In genomic region chr17:40520991-40521453, GRCh38 we compare ENCODE assay signal across 14 cellular contexts. TPM values are rescaled to one million over a fixed set of nuclear protein-coding genes. Genes with fewer than 3 reads are reported as not detected.
DNase-seq lines count a peak whose midpoint lies in the region; ATAC-seq, FAIRE-seq and TF ChIP-seq lines count a peak whose summit lies in the region.
"Had no signal": no experiment of that assay in that cellular context is flagged by ENCODE, and none has a peak within 500 bp of the region (broad histone marks: within the 10 kb centered on the region; RNA-seq: fewer than 3 reads in every experiment).

No MANE protein-coding gene starts in this region.

- CTCF ChIA-PET in PC-9 (lab: Charles Lee) (interaction anchor here (0.6 kb wide), 1 partner anchor 45 kb away, joined by 3 read pairs; no protein-coding TSS in a partner anchor), endothelial cell of umbilical vein (lab: Charles Lee) (interaction anchor here (1.0 to 3.0 kb wide), 2 partner anchors 12 to 45 kb away, joined by 7 to 15 read pairs; no protein-coding TSS in a partner anchor)

- no peak for TF ChIP-seq POLR2A in endothelial cell of umbilical vein (IDR thresholded peaks at IDR 0.05; ENCODE audit: low read depth, low read length)

- H3K4me3 ChIP-seq in DND-41 (ENCODE audit: low read depth in 1 of 2, low read length in 2 of 2) (no peak overlapping the region), PC-9 (no peak overlapping the region), endothelial cell of umbilical vein (replicated peaks in 1 of 3; ENCODE audit: insufficient read depth in 1 of 3, low read depth in 1 of 3, low read length in 3 of 3) (no peak overlapping the region), skeletal muscle satellite cell (ENCODE audit: low read length) (peak overlapping the region; percentile 36)
- H3K4me3 ChIP-seq: cardiac muscle cell had no signal

- H3K4me2 ChIP-seq in DND-41 (ENCODE audit: insufficient read depth, low read length) (no peak overlapping the region), PC-9 (peak overlapping the region; percentile 50), endothelial cell of umbilical vein (ENCODE audit: insufficient read depth, low read length) (no peak overlapping the region), skeletal muscle satellite cell (ENCODE audit: low read length) (peak overlapping the region; percentile 47)

- no peak overlapping the region for H2AFZ ChIP-seq in DND-41 (ENCODE audit: low read depth, low read length)
- H2AFZ ChIP-seq in PC-9 = no peak overlapping the region
- H2AFZ ChIP-seq in endothelial cell of umbilical vein (ENCODE audit: low read depth, low read length) = peak overlapping the region; percentile 9

- dilution Hi-C loops in endothelial cell of umbilical vein (cut with MboI; ENCODE audit: extremely low pct_ligation_motif_present, low sequenced_read_pairs) = no loop called here

- no peak for ATAC-seq in DND-41 (ENCODE audit: insufficient read depth, low read depth)
- ATAC-seq in GM21390 (IDR thresholded peaks at IDR 0.05; ENCODE audit: unreplicated experiment) = no peak
- ATAC-seq in HG02623 (IDR thresholded peaks at IDR 0.05; ENCODE audit: unreplicated experiment) = no peak
- ATAC-seq: CD8-positive, alpha-beta T cell had no signal

- H3F3A ChIP-seq in PC-9 (ENCODE audit: insufficient read depth, low read depth) = peaks cover 69% of the 10 kb centered on the region

- H3K27me3 ChIP-seq in DND-41 (ENCODE audit: insufficient read depth, low read length, poor library complexity) = no peaks in the 10 kb centered on the region
- H3K27me3 ChIP-seq in PC-9 (ENCODE audit: insufficient read depth, low read depth) = no peaks in the 10 kb centered on the region
- peaks cover 16 to 28% of the 10 kb centered on the region in 2 experiments for H3K27me3 ChIP-seq in endothelial cell of umbilical vein (ENCODE audit: control insufficient read depth in 2 of 2, insufficient read depth in 2 of 2, low read length in 2 of 2)
- H3K27me3 ChIP-seq in skeletal muscle satellite cell (ENCODE audit: control insufficient read depth, insufficient read depth, low read length) = no peaks in the 10 kb centered on the region
- H3K27me3 ChIP-seq: cardiac muscle cell had no signal

- TF ChIP-seq CTCF in DND-41 (IDR thresholded peaks at IDR 0.05; ENCODE audit: borderline replicate concordance, extremely low read depth, low read length, poor library complexity, severe bottlenecking) = no peak
- no peak for TF ChIP-seq CTCF in PC-9 (conservative IDR thresholded peaks at IDR 0.05)
- no peak for TF ChIP-seq CTCF in endothelial cell of umbilical vein (IDR thresholded peaks at IDR 0.05; ENCODE audit: extremely low read depth in 1 of 2, insufficient read depth in 1 of 2, low read depth in 1 of 2, low read length in 2 of 2)

- H3K36me3 ChIP-seq in DND-41 (ENCODE audit: insufficient read depth, low read length) (no peaks in the 10 kb centered on the region), PC-9 (ENCODE audit: low read depth) (no peaks in the 10 kb centered on the region), endothelial cell of umbilical vein (ENCODE audit: control insufficient read depth in 2 of 2, extremely low read depth in 1 of 2, insufficient read depth in 2 of 2, low read length in 2 of 2) (no peaks in the 10 kb centered on the region), skeletal muscle satellite cell (ENCODE audit: insufficient read depth, low read length) (no peaks in the 10 kb centered on the region)
- H3K36me3 ChIP-seq: cardiac muscle cell had no signal

- no peaks in the 10 kb centered on the region for H3K9me1 ChIP-seq in endothelial cell of umbilical vein (replicated peaks; ENCODE audit: control insufficient read depth, extremely low read depth, insufficient read depth, low read length)

- peaks cover 58% of the 10 kb centered on the region for H3K4me1 ChIP-seq in DND-41 (ENCODE audit: insufficient read depth, low read length)
- H3K4me1 ChIP-seq in PC-9 (replicated peaks; ENCODE audit: insufficient read depth) = peaks cover 76% of the 10 kb centered on the region
- peaks cover 7% of the 10 kb centered on the region for H3K4me1 ChIP-seq in endothelial cell of umbilical vein (ENCODE audit: control insufficient read depth, extremely low read depth, insufficient read depth, low read length)
- peaks cover 64% of the 10 kb centered on the region for H3K4me1 ChIP-seq in skeletal muscle satellite cell (ENCODE audit: control insufficient read depth, insufficient read depth, low read length)

- no peaks in the 10 kb centered on the region for H3K9me2 ChIP-seq in PC-9 (ENCODE audit: insufficient read depth)

- intact Hi-C loops in PC-9 (cut with micrococcal nuclease; ENCODE audit: unreplicated experiment) (loop anchor here (1.0 kb wide), 1 partner anchor 35 kb away; no protein-coding TSS in a partner anchor), endothelial cell of umbilical vein (cut with micrococcal nuclease) (no loop called here)

- no peaks in the 10 kb centered on the region for H4K20me1 ChIP-seq in DND-41 (ENCODE audit: insufficient read depth, low read length)
- H4K20me1 ChIP-seq in PC-9 (ENCODE audit: insufficient read depth) = no peaks in the 10 kb centered on the region
- H4K20me1 ChIP-seq in endothelial cell of umbilical vein (replicated peaks; ENCODE audit: control insufficient read depth, extremely low read depth, insufficient read depth, low read length) = no peaks in the 10 kb centered on the region

- BruUV-seq in PC-9 (replicated peaks; lab: Mats Ljungman, UMichigan) (TSS peak; percentile 51), endothelial cell of umbilical vein (replicated peaks; lab: Mats Ljungman, UMichigan) (no TSS peak)

- DNase-seq in DND-41 (no peak), PC-9 (no peak), endothelial cell of umbilical vein (ENCODE audit: low read depth, low spot score) (no peak), NCI-H1048 (lab: John Stamatoyannopoulos, UW) (no peak)
- DNase-seq: CD8-positive, alpha-beta T cell; nucleus accumbens; stimulated activated CD4-positive, alpha-beta T cell treated with anti-CD3 and anti-CD28 coated beads, Interleukin-12 subunit alpha, Interleukin-12 subunit beta, amount 100 ng/mL, for 4 hours had no signal

- H3K27ac ChIP-seq in DND-41 (ENCODE audit: low read length) = peak overlapping the region; percentile 59
- peak overlapping the region; percentile 81 for H3K27ac ChIP-seq in PC-9
- no peak overlapping the region for H3K27ac ChIP-seq in endothelial cell of umbilical vein (ENCODE audit: insufficient read depth, low read depth, low read length)
- H3K27ac ChIP-seq: cardiac muscle cell had no signal

- POLR2A ChIA-PET in PC-9 (lab: Charles Lee; ENCODE audit: unreplicated experiment) = interaction anchor here (0.6 to 0.8 kb wide), 3 partner anchors 21 to 35 kb away, joined by 3 to 6 read pairs (median 4); no protein-coding TSS in a partner anchor
- POLR2A ChIA-PET in endothelial cell of umbilical vein (lab: Charles Lee) = no interaction called here

- no peak for FAIRE-seq in endothelial cell of umbilical vein (lab: Jason Lieb, UNC)
- FAIRE-seq: GM12891 had no signal

- H3K9me3 ChIP-seq in DND-41 (ENCODE audit: insufficient read depth, low read length, severe bottlenecking) = peaks cover 16% of the 10 kb centered on the region
- H3K9me3 ChIP-seq in PC-9 (ENCODE audit: insufficient read depth, low read depth) = peaks cover 7% of the 10 kb centered on the region
- H3K9me3 ChIP-seq in endothelial cell of umbilical vein (replicated peaks; ENCODE audit: control insufficient read depth, insufficient read depth, low read length) = no peaks in the 10 kb centered on the region
- H3K9me3 ChIP-seq in skeletal muscle satellite cell (replicated peaks; ENCODE audit: low read length) = peaks cover 6% of the 10 kb centered on the region

- H3K9ac ChIP-seq in DND-41 (ENCODE audit: low read depth, low read length) (no peak overlapping the region), endothelial cell of umbilical vein (replicated peaks; ENCODE audit: extremely low read depth, insufficient read depth, low read length) (no peak overlapping the region), skeletal muscle satellite cell (ENCODE audit: low read depth, low read length) (peak overlapping the region; percentile 80)

- H3K79me2 ChIP-seq in DND-41 (ENCODE audit: insufficient read depth, low read length) (0 out of 2 replicates have a peak, but pooled peaks cover 2% of the 10 kb centered on the region), PC-9 (ENCODE audit: low read depth) (no peaks in the 10 kb centered on the region), endothelial cell of umbilical vein (ENCODE audit: control insufficient read depth, insufficient read depth, low read length) (no peaks in the 10 kb centered on the region)

TF ChIP-seq in endothelial cell of umbilical vein, 7 proteins besides CTCF, POLR2A, EP300 and RAD21:
- no peak for TF ChIP-seq POLR2AphosphoS5 (IDR thresholded peaks at IDR 0.05; ENCODE audit: insufficient read depth, low read depth, low read length)
- TF ChIP-seq JUN (IDR thresholded peaks at IDR 0.05; ENCODE audit: borderline replicate concordance, insufficient read depth, insufficient read length, low read depth) = no peak
- TF ChIP-seq MYC (IDR thresholded peaks at IDR 0.05; ENCODE audit: low read depth, low read length) = no peak
- no peak for TF ChIP-seq EZH2 (IDR thresholded peaks at IDR 0.05; ENCODE audit: borderline replicate concordance, low read depth, low read length, severe bottlenecking)
- no peak for TF ChIP-seq GATA2 (IDR thresholded peaks at IDR 0.05; ENCODE audit: insufficient read depth, insufficient read length, low read depth, low read length)

RNA-seq across cellular contexts. Expression of gene TNS4, which starts 19.6 kb away (rescaled TPM):
- total RNA-seq in PC-9 (2021) (17.4 and 23.5 TPM in 2 replicates), endothelial cell of umbilical vein (not detected in 2 replicates)
- polyA plus RNA-seq in endothelial cell of umbilical vein = not detected in 2 replicates
- not detected in 2 replicates for polyA plus RNA-seq in endothelial cell of umbilical vein (2011; cell fraction: cytosol; rRNA removed)
- polyA plus RNA-seq in endothelial cell of umbilical vein (2011; cell fraction: nucleus; rRNA removed) = not detected in 2 replicates
- not detected in 2 replicates for polyA plus RNA-seq in endothelial cell of umbilical vein (2012)
- polyA minus RNA-seq in endothelial cell of umbilical vein = not detected in 2 replicates
- polyA minus RNA-seq in endothelial cell of umbilical vein (2011; cell fraction: cytosol; rRNA and poly(A)+ RNA removed) = 10.8 TPM
- not detected in 2 replicates for polyA minus RNA-seq in endothelial cell of umbilical vein (2011; cell fraction: nucleus; rRNA and poly(A)+ RNA removed)
- total RNA-seq in skeletal muscle satellite cell (2012; rRNA removed) = under 0.01 and 0.22 TPM in 2 replicates
- total RNA-seq: cardiac muscle cell, SK-MEL-5, subcutaneous adipose tissue had no signal
- polyA plus RNA-seq: cardiac muscle cell had no signal

RNA-seq across cellular contexts. Expression of gene CCR7, which starts 44.2 kb away (rescaled TPM):
- total RNA-seq in PC-9 (2021) = not detected in 2 replicates
- 0.30 TPM in 1 of 2 replicates, not detected in the other for total RNA-seq in endothelial cell of umbilical vein
- 0.18 and 0.25 TPM in 2 replicates for polyA plus RNA-seq in endothelial cell of umbilical vein
- 0.04 TPM in 1 of 2 replicates, not detected in the other for polyA plus RNA-seq in endothelial cell of umbilical vein (2011; cell fraction: cytosol; rRNA removed)
- polyA plus RNA-seq in endothelial cell of umbilical vein (2011; cell fraction: nucleus; rRNA removed) = 0.14 TPM in 1 of 2 replicates, not detected in the other
- polyA plus RNA-seq in endothelial cell of umbilical vein (2012) = not detected in 2 replicates
- polyA minus RNA-seq in endothelial cell of umbilical vein = 0.62 TPM in 1 of 2 replicates, not detected in the other
- polyA minus RNA-seq in endothelial cell of umbilical vein (2011; cell fraction: cytosol; rRNA and poly(A)+ RNA removed) = not detected
- not detected in 2 replicates for polyA minus RNA-seq in endothelial cell of umbilical vein (2011; cell fraction: nucleus; rRNA and poly(A)+ RNA removed)
- 0.25 and 0.66 TPM in 2 replicates for total RNA-seq in skeletal muscle satellite cell (2012; rRNA removed)
- total RNA-seq: cardiac muscle cell, SK-MEL-5 had no signal
- polyA plus RNA-seq: cardiac muscle cell had no signal

Comparison
In these comparisons a context has a peak if more than half of its experiments do, and no peak if none do; other contexts are left out.
1. H3K4me2 ChIP-seq: peak in PC-9 (single experiment) and skeletal muscle satellite cell (single experiment); none in DND-41 (single experiment) and endothelial cell of umbilical vein (single experiment).
2. RNA of gene TNS4, which starts 19.6 kb away (total RNA-seq): 17.4 to 23.5 TPM in PC-9; not detected in endothelial cell of umbilical vein; every median in the first group is over 10 times any median in the second.